In the genomic region with DNA sequence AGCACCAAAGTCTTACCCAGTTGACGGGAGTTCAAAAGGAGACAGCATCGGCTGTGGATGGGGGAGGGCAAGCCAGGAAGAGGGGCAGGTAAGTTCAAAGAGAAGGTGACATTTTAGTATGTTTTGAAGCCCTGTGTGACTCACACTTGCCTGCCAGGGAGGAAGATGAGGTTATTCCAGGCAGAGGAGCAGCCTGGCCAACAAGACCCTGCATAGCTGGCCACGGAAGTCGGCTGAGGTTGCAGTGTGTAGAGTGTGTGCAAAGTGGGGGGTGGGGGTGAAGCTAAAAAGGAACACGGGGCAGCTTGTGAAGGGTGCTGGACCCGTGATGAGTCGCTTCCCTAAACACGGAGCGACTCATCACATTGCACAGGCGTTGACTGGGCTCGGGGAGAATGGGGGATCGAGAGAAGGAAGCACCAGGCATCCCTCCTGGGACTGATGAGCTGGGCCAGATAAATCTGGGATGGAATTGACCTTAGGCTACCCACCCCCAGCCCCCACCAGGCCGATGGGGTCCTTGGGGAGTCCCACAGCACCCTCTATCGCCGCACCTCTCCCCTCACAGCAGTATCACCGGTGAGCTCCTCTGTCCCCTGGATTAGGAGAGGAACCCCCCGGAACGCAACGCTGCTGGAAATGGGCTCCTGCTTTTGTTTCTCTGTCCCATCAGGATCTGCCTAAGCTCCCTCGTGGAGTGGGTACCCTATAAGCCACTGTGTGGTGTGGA, we compare ENCODE assay signal across 1 cellular context.
TF ChIP-seq lines count a peak whose summit lies in the region.

No MANE protein-coding gene starts in this region.

TF ChIP-seq in GM23338, 12 proteins besides CTCF, POLR2A, EP300 and RAD21 (continued from another document):
- no peak for TF ChIP-seq CREB1 (CRISPR knock-in tag; IDR thresholded peaks at IDR 0.05; ENCODE audit: low read depth)
- no peak for TF ChIP-seq JUNB (IDR thresholded peaks at IDR 0.05; ENCODE audit: unreplicated experiment)
- no peak for TF ChIP-seq STAT1 (IDR thresholded peaks at IDR 0.05; ENCODE audit: unreplicated experiment)
